ENCODE assay signal across 30 cellular contexts in genomic region chr11:133907841-133908241, GRCh38. TPM values are rescaled to one million over a fixed set of nuclear protein-coding genes. Genes with fewer than 3 reads are reported as not detected.
"Had no signal": no experiment of that assay in that cellular context is flagged by ENCODE, and none has a peak within 500 bp of the region (broad histone marks: within the 10 kb centered on the region; RNA-seq: fewer than 3 reads in every experiment).

No MANE protein-coding gene starts in this region.

- ATAC-seq: activated CD4-positive, CD25-positive, alpha-beta regulatory T cell treated with anti-CD3 and anti-CD28 coated beads, Interleukin-2, amount 50 U/mL, for 24 hours; activated CD8-positive, alpha-beta T cell treated with anti-CD3 and anti-CD28 coated beads for 36 hours; activated T-cell treated with anti-CD3 and anti-CD28 coated beads, Interleukin-2, amount 50 U/mL, for 4 hours; SK-N-SH treated with all-trans-retinoic acid at 6 μM for 48 hours; stimulated activated naive B cell treated with anti-CD40 and anti-IgM and Interleukin-4, amounts not matched to agents 10 μg/mL and 1 μg/mL and 100 μg/mL, for 72 hours; T-helper 17 cell had no signal

- H3K4me3 Mint-ChIP-seq: activated CD8-positive, alpha-beta T cell treated with anti-CD3 and anti-CD28 coated beads for 36 hours; activated naive CD4-positive, alpha-beta T cell treated with anti-CD3 and anti-CD28 coated beads, Interleukin-2, amount 10 ng/mL, durations not matched to agents 7 days and 5 days; activated T-cell treated with anti-CD3 and anti-CD28 coated beads, Interleukin-2, amount 50 U/mL, for 4 hours; stimulated activated naive B cell treated with anti-CD40 and anti-IgM and Interleukin-4, amounts not matched to agents 10 μg/mL and 1 μg/mL and 100 μg/mL, for 72 hours; T-helper 17 cell had no signal

- H3K9me3 ChIP-seq: colonic mucosa, esophagus squamous epithelium, left ventricle myocardium inferior, psoas muscle, sigmoid colon, stomach, thyroid gland, upper lobe of left lung had no signal

- H3K79me2 ChIP-seq: parathyroid adenoma had no signal

- DNase-seq: activated CD4-positive, alpha-beta T cell treated with anti-CD3 and anti-CD28 coated beads, Interleukin-2, amount 50 U/mL, for 1 hour; activated CD8-positive, alpha-beta T cell treated with anti-CD3 and anti-CD28 coated beads for 36 hours; activated naive CD4-positive, alpha-beta T cell treated with anti-CD3 and anti-CD28 coated beads, Interleukin-2, amount 10 ng/mL, durations not matched to agents 7 days and 5 days; activated T-cell treated with anti-CD3 and anti-CD28 coated beads, Interleukin-2, amount 50 U/mL, for 4 hours; amniotic stem cell; colonic mucosa; effector CD8-positive, alpha-beta T cell; esophagus squamous epithelium; foreskin melanocyte; islet precursor cell; left ventricle myocardium inferior; mammary epithelial cell; occipital lobe; small intestine; stimulated activated CD4-positive, alpha-beta T cell treated with anti-CD3 and anti-CD28 coated beads, Interleukin-1b, Interleukin-23, amount 100 ng/mL, for 48 hours; stimulated activated naive B cell treated with anti-CD40 and anti-IgM and Interleukin-4, amounts not matched to agents 10 μg/mL and 1 μg/mL and 100 μg/mL, for 72 hours; stomach; T-helper 17 cell; T1000; thyroid gland; upper lobe of left lung; WERI-Rb-1 had no signal

- H3K27ac ChIP-seq: colonic mucosa, epithelial cell of prostate, esophagus squamous epithelium, left ventricle myocardium inferior, parathyroid adenoma, psoas muscle, sigmoid colon, stomach, thyroid gland, upper lobe of left lung, WERI-Rb-1 had no signal

- H3K4me1 Mint-ChIP-seq: activated naive CD4-positive, alpha-beta T cell treated with anti-CD3 and anti-CD28 coated beads, Interleukin-2, amount 10 ng/mL, durations not matched to agents 7 days and 5 days had no signal

- H3K9me3 Mint-ChIP-seq: activated CD8-positive, alpha-beta T cell treated with anti-CD3 and anti-CD28 coated beads for 36 hours; activated naive CD4-positive, alpha-beta T cell treated with anti-CD3 and anti-CD28 coated beads, Interleukin-2, amount 10 ng/mL, durations not matched to agents 7 days and 5 days; activated T-cell treated with anti-CD3 and anti-CD28 coated beads, Interleukin-2, amount 50 U/mL, for 4 hours; stimulated activated naive B cell treated with anti-CD40 and anti-IgM and Interleukin-4, amounts not matched to agents 10 μg/mL and 1 μg/mL and 100 μg/mL, for 72 hours had no signal

- H3K36me3 Mint-ChIP-seq: stimulated activated naive B cell treated with anti-CD40 and anti-IgM and Interleukin-4, amounts not matched to agents 10 μg/mL and 1 μg/mL and 100 μg/mL, for 72 hours had no signal

- H3K27me3 ChIP-seq: colonic mucosa, esophagus squamous epithelium, sigmoid colon, stomach, thyroid gland, upper lobe of left lung had no signal

- FAIRE-seq: endometrium, small intestine had no signal

- H2AFZ ChIP-seq: parathyroid adenoma had no signal

- H3K36me3 ChIP-seq: colonic mucosa, upper lobe of left lung had no signal

- H3K4me1 ChIP-seq: colonic mucosa, esophagus squamous epithelium, parathyroid adenoma, psoas muscle, sigmoid colon, stomach, thyroid gland, upper lobe of left lung had no signal

- H3K9ac ChIP-seq: parathyroid adenoma had no signal

- H3K27ac Mint-ChIP-seq: activated CD8-positive, alpha-beta T cell treated with anti-CD3 and anti-CD28 coated beads for 36 hours; activated naive CD4-positive, alpha-beta T cell treated with anti-CD3 and anti-CD28 coated beads, Interleukin-2, amount 10 ng/mL, durations not matched to agents 7 days and 5 days; stimulated activated naive B cell treated with anti-CD40 and anti-IgM and Interleukin-4, amounts not matched to agents 10 μg/mL and 1 μg/mL and 100 μg/mL, for 72 hours; T-helper 17 cell had no signal

- H3K27me3 Mint-ChIP-seq: activated CD8-positive, alpha-beta T cell treated with anti-CD3 and anti-CD28 coated beads for 36 hours; activated naive CD4-positive, alpha-beta T cell treated with anti-CD3 and anti-CD28 coated beads, Interleukin-2, amount 10 ng/mL, durations not matched to agents 7 days and 5 days; stimulated activated naive B cell treated with anti-CD40 and anti-IgM and Interleukin-4, amounts not matched to agents 10 μg/mL and 1 μg/mL and 100 μg/mL, for 72 hours; T-helper 17 cell had no signal

- H3K4me3 ChIP-seq: colonic mucosa, esophagus squamous epithelium, left ventricle myocardium inferior, psoas muscle, sigmoid colon, stomach, thyroid gland, upper lobe of left lung had no signal

RNA-seq across cellular contexts. Expression of gene IGSF9B, which starts 48.9 kb away (rescaled TPM):
- total RNA-seq: dermis microvascular lymphatic vessel endothelial cell had no signal
